In genomic region chr2:96633641-96634040, GRCh38 we compare ENCODE assay signal across 28 cellular contexts. TPM values are rescaled to one million over a fixed set of nuclear protein-coding genes. Genes with fewer than 3 reads are reported as not detected.
"Had no signal": no experiment of that assay in that cellular context is flagged by ENCODE, and none has a peak within 500 bp of the region (broad histone marks: within the 10 kb centered on the region; RNA-seq: fewer than 3 reads in every experiment).

No MANE protein-coding gene starts in this region.

- H3K4me3 Mint-ChIP-seq: naive thymus-derived CD8-positive, alpha-beta T cell; natural killer cell treated with Interleukin-12 subunit alpha and Interleukin-12 subunit beta and Interleukin-15 and Interleukin-18, amount 100 ng/mL, for 72 hours; nephron progenitor cell; stimulated activated effector memory CD8-positive, alpha-beta T cell treated with anti-CD3 and anti-CD28 coated beads, Interleukin-12 subunit alpha, Interleukin-12 subunit beta, amount 100 ng/mL, for 72 hours; stimulated activated naive B cell treated with anti-CD40 and anti-IgM and Interleukin-4, amounts not matched to agents 10 μg/mL and 1 μg/mL and 100 μg/mL, for 72 hours; stimulated activated naive CD8-positive, alpha-beta T cell treated with anti-CD3 and anti-CD28 coated beads, Interleukin-15, Interleukin-2, amounts not matched to agents 100 ng/mL and 50 ng/mL, for 24 hours had no signal

- ATAC-seq: naive thymus-derived CD8-positive, alpha-beta T cell; natural killer cell treated with Interleukin-12 subunit alpha and Interleukin-12 subunit beta and Interleukin-15 and Interleukin-18, amount 100 ng/mL, for 72 hours; pancreas; right cardiac atrium; right lobe of liver; stimulated activated effector memory CD8-positive, alpha-beta T cell treated with anti-CD3 and anti-CD28 coated beads, Interleukin-12 subunit alpha, Interleukin-12 subunit beta, amount 100 ng/mL, for 72 hours; stimulated activated naive B cell treated with anti-CD40 and anti-IgM and Interleukin-4, amounts not matched to agents 10 μg/mL and 1 μg/mL and 100 μg/mL, for 72 hours had no signal

- DNase-seq: naive B cell; naive thymus-derived CD8-positive, alpha-beta T cell; nephron progenitor cell; nucleus accumbens; pancreas; right cardiac atrium; right lobe of liver; sigmoid colon; small intestine; stimulated activated CD4-positive, alpha-beta T cell treated with anti-CD3 and anti-CD28 coated beads, Interleukin-15, amount 100 ng/mL, for 24 hours; stimulated activated CD4-positive, alpha-beta T cell treated with anti-CD3 and anti-CD28 coated beads, Interleukin-2, amount 100 ng/mL, for 24 hours; stimulated activated CD4-positive, alpha-beta T cell treated with anti-CD3 and anti-CD28 coated beads, Interleukin-2, amount 100 ng/mL, for 48 hours; stimulated activated CD4-positive, alpha-beta T cell treated with anti-CD3 and anti-CD28 coated beads, Interleukin-4, amount 100 ng/mL, for 24 hours; stimulated activated naive B cell treated with anti-CD40 and anti-IgM and Interleukin-4, amounts not matched to agents 10 μg/mL and 1 μg/mL and 100 μg/mL, for 72 hours; stimulated activated naive CD4-positive, alpha-beta T cell treated with Interleukin-2 at 50 U/mL for 16 hours; substantia nigra; testis; tibial artery; transverse colon; upper lobe of left lung had no signal

- H3K27ac Mint-ChIP-seq: natural killer cell treated with Interleukin-12 subunit alpha and Interleukin-12 subunit beta and Interleukin-15 and Interleukin-18, amount 100 ng/mL, for 72 hours; nephron progenitor cell; stimulated activated effector memory CD8-positive, alpha-beta T cell treated with anti-CD3 and anti-CD28 coated beads, Interleukin-12 subunit alpha, Interleukin-12 subunit beta, amount 100 ng/mL, for 72 hours; stimulated activated naive B cell treated with anti-CD40 and anti-IgM and Interleukin-4, amounts not matched to agents 10 μg/mL and 1 μg/mL and 100 μg/mL, for 72 hours; stimulated activated naive CD8-positive, alpha-beta T cell treated with anti-CD3 and anti-CD28 coated beads, Interleukin-15, Interleukin-2, amounts not matched to agents 100 ng/mL and 50 ng/mL, for 24 hours had no signal

- H3K9me3 Mint-ChIP-seq: naive B cell; naive thymus-derived CD8-positive, alpha-beta T cell; natural killer cell treated with Interleukin-12 subunit alpha and Interleukin-12 subunit beta and Interleukin-15 and Interleukin-18, amount 100 ng/mL, for 72 hours; nephron progenitor cell; neural crest cell; stimulated activated effector memory CD8-positive, alpha-beta T cell treated with anti-CD3 and anti-CD28 coated beads, Interleukin-12 subunit alpha, Interleukin-12 subunit beta, amount 100 ng/mL, for 72 hours; stimulated activated naive B cell treated with anti-CD40 and anti-IgM and Interleukin-4, amounts not matched to agents 10 μg/mL and 1 μg/mL and 100 μg/mL, for 72 hours; stimulated activated naive CD8-positive, alpha-beta T cell treated with anti-CD3 and anti-CD28 coated beads, Interleukin-15, Interleukin-2, amounts not matched to agents 100 ng/mL and 50 ng/mL, for 24 hours had no signal

- H3K4me1 ChIP-seq: prostate gland had no signal

- H3K27me3 Mint-ChIP-seq: naive B cell; naive thymus-derived CD8-positive, alpha-beta T cell; natural killer cell treated with Interleukin-12 subunit alpha and Interleukin-12 subunit beta and Interleukin-15 and Interleukin-18, amount 100 ng/mL, for 72 hours; stimulated activated naive B cell treated with anti-CD40 and anti-IgM and Interleukin-4, amounts not matched to agents 10 μg/mL and 1 μg/mL and 100 μg/mL, for 72 hours; stimulated activated naive CD8-positive, alpha-beta T cell treated with anti-CD3 and anti-CD28 coated beads, Interleukin-15, Interleukin-2, amounts not matched to agents 100 ng/mL and 50 ng/mL, for 24 hours had no signal

- H3K27ac ChIP-seq: neutrophil, pancreas, prostate gland, right lobe of liver, sigmoid colon, suprapubic skin, testis, transverse colon, upper lobe of left lung had no signal

- H3K4me3 ChIP-seq: pancreas, prostate gland, right lobe of liver, sigmoid colon, suprapubic skin, testis, tibial artery, transverse colon, upper lobe of left lung had no signal

- H3K27me3 ChIP-seq: neutrophil, pancreas, right lobe of liver, sigmoid colon, suprapubic skin, testis, transverse colon had no signal

- H3K9me3 ChIP-seq: neutrophil, pancreas, prostate gland, sigmoid colon, suprapubic skin, testis, tibial artery, transverse colon, upper lobe of left lung had no signal

RNA-seq across cellular contexts. Expression of gene FER1L5, which starts 8.9 kb away (rescaled TPM):
- total RNA-seq: naive thymus-derived CD8-positive, alpha-beta T cell; natural killer cell treated with Interleukin-12 subunit alpha and Interleukin-12 subunit beta and Interleukin-15 and Interleukin-18, amount 100 ng/mL, for 72 hours; omental fat pad; right lobe of liver; suprapubic skin; transverse colon had no signal
